ENCODE assay signal across 1 cellular context in the genomic region with DNA sequence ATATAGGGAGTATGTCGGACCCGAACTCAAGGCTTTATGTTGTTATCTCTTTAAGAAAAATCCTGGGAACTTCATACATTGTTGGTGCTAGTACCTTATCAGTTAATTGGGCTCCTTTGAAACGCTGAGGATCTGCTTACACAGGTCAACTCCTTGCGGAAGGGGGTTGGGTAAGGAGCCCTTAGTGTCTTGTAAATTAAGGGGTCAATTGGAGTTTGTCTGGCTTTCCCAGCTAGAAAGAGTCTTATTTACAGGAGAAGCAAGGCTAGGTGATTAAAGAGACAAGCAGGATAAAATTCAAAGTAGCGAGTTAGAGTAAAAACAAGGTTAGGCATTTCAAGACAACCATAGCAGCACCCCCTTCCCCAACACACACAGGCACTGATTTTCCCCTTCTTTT. TPM values are rescaled to one million over a fixed set of nuclear protein-coding genes. Genes with fewer than 3 reads are reported as not detected.
"Had no signal": no experiment of that assay in that cellular context is flagged by ENCODE, and none has a peak within 500 bp of the region (broad histone marks: within the 10 kb centered on the region; RNA-seq: fewer than 3 reads in every experiment).

No MANE protein-coding gene starts in this region.

RNA-seq across cellular contexts. Expression of gene PRXL2A, which starts 8.9 kb away (rescaled TPM):
- total RNA-seq: LHCN-M2 had no signal
